In genomic region chr7:1716263-1717094, GRCh38 we compare ENCODE assay signal across 10 cellular contexts. TPM values are rescaled to one million over a fixed set of nuclear protein-coding genes. Genes with fewer than 3 reads are reported as not detected.
DNase-seq lines count a peak whose midpoint lies in the region; ATAC-seq, FAIRE-seq and TF ChIP-seq lines count a peak whose summit lies in the region.
"Had no signal": no experiment of that assay in that cellular context is flagged by ENCODE, and none has a peak within 500 bp of the region (broad histone marks: within the 10 kb centered on the region; RNA-seq: fewer than 3 reads in every experiment).

No MANE protein-coding gene starts in this region.

- no peak overlapping the region; the same call in 1 of the 2 replicates for H3K27ac Mint-ChIP-seq in WTC11
- H3K27ac Mint-ChIP-seq in naive thymus-derived CD8-positive, alpha-beta T cell: no peak overlapping the region
- H3K27ac Mint-ChIP-seq: T-cell had no signal

- no peak overlapping the region for H3K4me3 Mint-ChIP-seq in WTC11
- no peak overlapping the region for H3K4me3 Mint-ChIP-seq in naive thymus-derived CD8-positive, alpha-beta T cell
- H3K4me3 Mint-ChIP-seq: central memory CD8-positive, alpha-beta T cell had no signal

- H3K27me3 Mint-ChIP-seq in WTC11 (ENCODE audit: low read depth): no peaks in the 10 kb centered on the region
- H3K27me3 Mint-ChIP-seq in naive thymus-derived CD8-positive, alpha-beta T cell: peaks cover 0 to 22% (median 7%) of the 10 kb centered on the region in 5 donors

- ATAC-seq in WTC11 (no peak), HG02798 (IDR thresholded peaks at IDR 0.05; ENCODE audit: poor library complexity, unreplicated experiment) (no peak)
- no peak for ATAC-seq in naive thymus-derived CD8-positive, alpha-beta T cell

- TF ChIP-seq CTCF in WTC11 (IDR thresholded peaks at IDR 0.05): no peak

- no peaks in the 10 kb centered on the region for H3K36me3 Mint-ChIP-seq in WTC11
- no peaks in the 10 kb centered on the region for H3K36me3 Mint-ChIP-seq in naive thymus-derived CD8-positive, alpha-beta T cell
- H3K36me3 Mint-ChIP-seq: T-cell had no signal

- H3K4me1 Mint-ChIP-seq in WTC11: peaks cover 53% of the 10 kb centered on the region
- peaks cover 0 to 5% (median 2%) of the 10 kb centered on the region in 4 donors for H3K4me1 Mint-ChIP-seq in naive thymus-derived CD8-positive, alpha-beta T cell
- H3K4me1 Mint-ChIP-seq: central memory CD8-positive, alpha-beta T cell had no signal

- H3K9me3 Mint-ChIP-seq in WTC11: no peaks in the 10 kb centered on the region
- H3K9me3 Mint-ChIP-seq in naive thymus-derived CD8-positive, alpha-beta T cell: no peaks in the 10 kb centered on the region
- H3K9me3 Mint-ChIP-seq: central memory CD8-positive, alpha-beta T cell; T-cell had no signal

- CTCF ChIA-PET in WTC11 (lab: Charles Lee): interaction anchor here (1.0 to 1.9 kb wide), 2 partner anchors 43 to 51 kb away, joined by 3 to 5 read pairs; no protein-coding TSS in a partner anchor

- DNase-seq in EH (ENCODE audit: low read depth): peak; percentile 22
- peak; percentile 41 for DNase-seq in HTR-8/SVneo (ENCODE audit: insufficient read length, low spot score)
- no peak for DNase-seq in WTC11 (ENCODE audit: low spot score)
- peak; percentile 88 for DNase-seq in islet precursor cell
- DNase-seq in activated CD8-positive, alpha-beta memory T cell treated with anti-CD3 and anti-CD28 coated beads, Interleukin-2, amount 50 U/mL, for 4 hours: no peak
- DNase-seq in naive thymus-derived CD8-positive, alpha-beta T cell: no peak
- DNase-seq: NCI-H526 treated with DMSO at 0.1 percent for 48 hours, T-cell had no signal

- peak; percentile 44 for FAIRE-seq in HTR-8/SVneo (lab: Jason Lieb, UNC)

- POLR2A ChIA-PET in WTC11 (lab: Charles Lee): interaction anchor here (0.6 kb wide), 1 partner anchor 142 kb away, joined by 3 read pairs; no protein-coding TSS in a partner anchor
- POLR2A ChIA-PET in naive thymus-derived CD8-positive, alpha-beta T cell (lab: Charles Lee): no interaction called here

TF ChIP-seq in WTC11, 78 proteins besides CTCF, POLR2A, EP300 and RAD21:
- peak; percentile 39; the same call in 1 of the 2 replicates for TF ChIP-seq USF2 (CRISPR knock-in tag; IDR thresholded peaks at IDR 0.05)
- TF ChIP-seq PRRX2 (CRISPR knock-in tag; IDR thresholded peaks at IDR 0.05): no peak
- no peak for TF ChIP-seq ATF1 (CRISPR knock-in tag; IDR thresholded peaks at IDR 0.05)
- TF ChIP-seq, protein P1, sequence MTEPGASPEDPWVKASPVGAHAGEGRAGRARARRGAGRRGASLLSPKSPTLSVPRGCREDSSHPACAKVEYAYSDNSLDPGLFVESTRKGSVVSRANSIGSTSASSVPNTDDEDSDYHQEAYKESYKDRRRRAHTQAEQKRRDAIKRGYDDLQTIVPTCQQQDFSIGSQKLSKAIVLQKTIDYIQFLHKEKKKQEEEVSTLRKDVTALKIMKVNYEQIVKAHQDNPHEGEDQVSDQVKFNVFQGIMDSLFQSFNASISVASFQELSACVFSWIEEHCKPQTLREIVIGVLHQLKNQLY (CRISPR knock-in tag; IDR thresholded peaks at IDR 0.05): no peak
- TF ChIP-seq ZNF671 (CRISPR knock-in tag; IDR thresholded peaks at IDR 0.05): no peak
- no peak for TF ChIP-seq ZNF219 (CRISPR knock-in tag; IDR thresholded peaks at IDR 0.05; ENCODE audit: borderline replicate concordance)
- TF ChIP-seq, protein P2, sequence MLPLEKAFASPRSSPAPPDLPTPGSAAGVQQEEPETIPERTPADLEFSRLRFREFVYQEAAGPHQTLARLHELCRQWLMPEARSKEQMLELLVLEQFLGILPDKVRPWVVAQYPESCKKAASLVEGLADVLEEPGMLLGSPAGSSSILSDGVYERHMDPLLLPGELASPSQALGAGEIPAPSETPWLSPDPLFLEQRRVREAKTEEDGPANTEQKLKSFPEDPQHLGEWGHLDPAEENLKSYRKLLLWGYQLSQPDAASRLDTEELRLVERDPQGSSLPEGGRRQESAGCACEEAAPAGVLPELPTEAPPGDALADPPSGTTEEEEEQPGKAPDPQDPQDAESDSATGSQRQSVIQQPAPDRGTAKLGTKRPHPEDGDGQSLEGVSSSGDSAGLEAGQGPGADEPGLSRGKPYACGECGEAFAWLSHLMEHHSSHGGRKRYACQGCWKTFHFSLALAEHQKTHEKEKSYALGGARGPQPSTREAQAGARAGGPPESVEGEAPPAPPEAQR (CRISPR knock-in tag; IDR thresholded peaks at IDR 0.05): no peak

RNA-seq across cellular contexts. Expression of gene ELFN1, which starts 46.4 kb away (rescaled TPM):
- 4.1 to 4.6 TPM (median 4.4 TPM) in 3 replicates for total RNA-seq in WTC11 (2021)
- total RNA-seq in naive thymus-derived CD8-positive, alpha-beta T cell: not detected
- not detected for polyA plus RNA-seq in naive thymus-derived CD8-positive, alpha-beta T cell

Comparison
In these comparisons a context has a peak if more than half of its experiments do, and no peak if none do; other contexts are left out.
1. DNase-seq: peak in EH (single experiment), HTR-8/SVneo (single experiment) and islet precursor cell (single experiment); none in WTC11 (single experiment), activated CD8-positive, alpha-beta memory T cell treated with anti-CD3 and anti-CD28 coated beads, Interleukin-2, amount 50 U/mL, for 4 hours (single experiment) and naive thymus-derived CD8-positive, alpha-beta T cell (0 of 10).